ENCODE assay signal across 8 cellular contexts in genomic region chr10:102347236-102347828, GRCh38. TPM values are rescaled to one million over a fixed set of nuclear protein-coding genes. Genes with fewer than 3 reads are reported as not detected.
DNase-seq lines count a peak whose midpoint lies in the region; ATAC-seq, FAIRE-seq and TF ChIP-seq lines count a peak whose summit lies in the region.

No MANE protein-coding gene starts in this region.

- no peaks in the 10 kb centered on the region for H3K9me3 Mint-ChIP-seq in activated CD8-positive, alpha-beta memory T cell treated with anti-CD3 and anti-CD28 coated beads, Interleukin-2, amount 10 ng/mL, durations not matched to agents 7 days and 5 days (ENCODE audit: low read depth)

- no peaks in the 10 kb centered on the region for H3K4me1 Mint-ChIP-seq in activated CD8-positive, alpha-beta memory T cell treated with anti-CD3 and anti-CD28 coated beads, Interleukin-2, amount 10 ng/mL, durations not matched to agents 7 days and 5 days

- H3K27ac ChIP-seq in kidney (ENCODE audit: low read depth in 2 of 2, low read length in 2 of 2): no peak overlapping the region

- TF ChIP-seq CTCF in astrocyte of the spinal cord (IDR thresholded peaks at IDR 0.05; ENCODE audit: low read depth, low read length) (peak; percentile 77), kidney (IDR thresholded peaks at IDR 0.05; ENCODE audit: borderline replicate concordance, extremely low read depth, insufficient read depth) (peak; percentile 82)

- CTCF ChIA-PET in activated CD8-positive, alpha-beta memory T cell treated with anti-CD3 and anti-CD28 coated beads, Interleukin-2, amount 10 ng/mL, durations not matched to agents 7 days and 5 days (lab: Charles Lee): interaction anchor here (0.7 to 22.2 kb wide), 16 partner anchors 8 to 237 kb away, joined by 3 to 824 read pairs (median 4); partner anchors contain the start of genes ELOVL3, GBF1, PITX3 and SUFU

- H3K4me1 ChIP-seq in kidney (ENCODE audit: control insufficient read depth in 1 of 2, insufficient read depth in 1 of 2, low read depth in 1 of 2, low read length in 2 of 2): no peaks in the 10 kb centered on the region

- H3K27ac Mint-ChIP-seq in activated CD8-positive, alpha-beta memory T cell treated with anti-CD3 and anti-CD28 coated beads, Interleukin-2, amount 10 ng/mL, durations not matched to agents 7 days and 5 days: no peak overlapping the region

- no peak overlapping the region for H3K4me3 ChIP-seq in astrocyte of the spinal cord (ENCODE audit: low read depth, low read length)
- H3K4me3 ChIP-seq in kidney (ENCODE audit: low read length in 2 of 2): no peak overlapping the region

- intact Hi-C loops in kidney (cut with DNase I): no loop called here

- H3K9me3 ChIP-seq in kidney (ENCODE audit: control insufficient read depth in 1 of 2, low read length in 2 of 2): no peaks in the 10 kb centered on the region

- no peak for FAIRE-seq in kidney (lab: Jason Lieb, UNC)

- peaks cover 11% of the 10 kb centered on the region for H3K36me3 Mint-ChIP-seq in activated CD8-positive, alpha-beta memory T cell treated with anti-CD3 and anti-CD28 coated beads, Interleukin-2, amount 10 ng/mL, durations not matched to agents 7 days and 5 days

- H3K36me3 ChIP-seq in kidney (ENCODE audit: control insufficient read depth in 1 of 2, insufficient read depth in 2 of 2, low read length in 2 of 2): peaks cover 12 to 20% of the 10 kb centered on the region in 2 donors

- in situ Hi-C loops in astrocyte of the spinal cord (cut with HindIII; ENCODE audit: low sequenced_read_pairs): no loop called here

- ATAC-seq in activated CD8-positive, alpha-beta memory T cell treated with anti-CD3 and anti-CD28 coated beads, Interleukin-2, amount 10 ng/mL, durations not matched to agents 7 days and 5 days: no peak
- ATAC-seq in HG03159 (IDR thresholded peaks at IDR 0.05; ENCODE audit: unreplicated experiment) (no peak), HG02938 (IDR thresholded peaks at IDR 0.05; ENCODE audit: unreplicated experiment) (no peak)

- no peak overlapping the region for H3K9ac ChIP-seq in kidney (ENCODE audit: low read length in 2 of 2)

- H3K27me3 Mint-ChIP-seq in activated CD8-positive, alpha-beta memory T cell treated with anti-CD3 and anti-CD28 coated beads, Interleukin-2, amount 10 ng/mL, durations not matched to agents 7 days and 5 days: no peaks in the 10 kb centered on the region

- peak; percentile 45 for DNase-seq in activated CD8-positive, alpha-beta memory T cell treated with anti-CD3 and anti-CD28 coated beads, Interleukin-2, amount 10 ng/mL, durations not matched to agents 7 days and 5 days
- no peak for DNase-seq in activated CD8-positive, alpha-beta memory T cell treated with anti-CD3 and anti-CD28 coated beads, Interleukin-2, amount 50 U/mL, for 48 hours
- peak; percentile 6 for DNase-seq in NCI-H2107 (lab: John Stamatoyannopoulos, UW)
- DNase-seq in astrocyte of the spinal cord (ENCODE audit: low read depth, low spot score): peak; percentile 65
- peak; percentile 77 for DNase-seq in kidney
- DNase-seq in globus pallidus (ENCODE audit: low spot score): no peak

- H3K4me3 Mint-ChIP-seq in activated CD8-positive, alpha-beta memory T cell treated with anti-CD3 and anti-CD28 coated beads, Interleukin-2, amount 10 ng/mL, durations not matched to agents 7 days and 5 days: no peak overlapping the region

RNA-seq across cellular contexts. Expression of gene NFKB2, which starts 48.2 kb away (rescaled TPM):
- 100 to 1,000 TPM in 1 of 2 experiments, 10 to 100 TPM in 1; 78.1 to 199 TPM for total RNA-seq in activated CD8-positive, alpha-beta memory T cell treated with anti-CD3 and anti-CD28 coated beads, Interleukin-2, amount 10 ng/mL, durations not matched to agents 7 days and 5 days
- 62.7 TPM for total RNA-seq in kidney
- 14.0 TPM for polyA plus RNA-seq in kidney (ENCODE audit: insufficient read depth, low read depth, low replicate concordance)

Comparison
In these comparisons a context has a peak if more than half of its experiments do, and no peak if none do; other contexts are left out.
1. DNase-seq: peak in activated CD8-positive, alpha-beta memory T cell treated with anti-CD3 and anti-CD28 coated beads, Interleukin-2, amount 10 ng/mL, durations not matched to agents 7 days and 5 days (single experiment), NCI-H2107 (single experiment), astrocyte of the spinal cord (single experiment) and kidney (single experiment); none in activated CD8-positive, alpha-beta memory T cell treated with anti-CD3 and anti-CD28 coated beads, Interleukin-2, amount 50 U/mL, for 48 hours (single experiment) and globus pallidus (single experiment).